In the genomic region with DNA sequence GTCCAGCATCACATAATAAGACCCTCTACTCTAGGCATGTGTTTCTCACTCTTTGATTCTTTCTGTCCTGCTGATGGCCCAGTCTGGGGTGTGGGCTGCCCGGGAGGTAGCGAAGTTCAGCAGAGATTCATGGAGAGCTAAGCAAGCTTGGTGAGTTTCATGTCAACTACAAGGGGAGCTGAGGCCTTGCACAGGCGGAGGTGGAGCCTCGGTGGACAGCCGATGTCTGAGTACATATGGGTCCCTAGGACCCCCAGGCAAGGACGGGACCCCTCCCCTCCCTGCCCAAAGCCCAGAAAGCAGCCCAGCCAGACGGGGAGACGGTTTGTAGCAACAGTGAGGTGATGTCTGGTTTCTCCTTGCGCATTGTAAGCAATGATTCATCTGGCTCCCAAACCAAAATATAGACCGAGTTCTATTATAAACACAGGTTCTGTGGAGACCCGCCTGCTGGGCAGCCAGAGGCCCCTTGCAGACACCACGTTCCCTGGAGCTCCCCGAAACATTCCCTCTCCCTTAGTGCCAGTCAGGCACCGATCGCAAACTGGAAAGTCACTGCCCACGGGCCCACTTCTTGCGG, we compare ENCODE assay signal across 19 cellular contexts. TPM values are rescaled to one million over a fixed set of nuclear protein-coding genes. Genes with fewer than 3 reads are reported as not detected.
DNase-seq lines count a peak whose midpoint lies in the region; ATAC-seq, FAIRE-seq and TF ChIP-seq lines count a peak whose summit lies in the region.
"Had no signal": no experiment of that assay in that cellular context is flagged by ENCODE, and none has a peak within 500 bp of the region (broad histone marks: within the 10 kb centered on the region; RNA-seq: fewer than 3 reads in every experiment).

No MANE protein-coding gene starts in this region.

- no peaks in the 10 kb centered on the region for H3K79me2 ChIP-seq in HepG2 (ENCODE audit: insufficient read depth, low read length)

- H3K9me3 Mint-ChIP-seq in endodermal cell (no peaks in the 10 kb centered on the region), mesothelial cell of epicardium (no peaks in the 10 kb centered on the region)
- H3K9me3 Mint-ChIP-seq: CD4-positive, alpha-beta memory T cell; HFFc6 had no signal

- H3K9ac ChIP-seq in HepG2 (ENCODE audit: insufficient read depth, low read depth, low read length) (no peak overlapping the region), endodermal cell (ENCODE audit: extremely low read depth, low read length, poor library complexity, severe bottlenecking) (no peak overlapping the region)

- H3K4me3 Mint-ChIP-seq in endodermal cell (no peak overlapping the region), mesothelial cell of epicardium (no peak overlapping the region)
- H3K4me3 Mint-ChIP-seq: B cell; CD4-positive, alpha-beta memory T cell; HFFc6 had no signal

- no peaks in the 10 kb centered on the region for H3K9me3 ChIP-seq in HepG2 (ENCODE audit: low read length)
- H3K9me3 ChIP-seq in right lobe of liver: no peaks in the 10 kb centered on the region
- no peaks in the 10 kb centered on the region for H3K9me3 ChIP-seq in endodermal cell (ENCODE audit: control insufficient read depth, low read length)
- no peaks in the 10 kb centered on the region for H3K9me3 ChIP-seq in thoracic aorta
- H3K9me3 ChIP-seq in SJCRH30 (replicated peaks): no peaks in the 10 kb centered on the region

- H3K36me3 Mint-ChIP-seq in endodermal cell (ENCODE audit: low read depth) (peaks cover 10% of the 10 kb centered on the region), mesothelial cell of epicardium (peaks cover 19% of the 10 kb centered on the region)
- H3K36me3 Mint-ChIP-seq: CD4-positive, alpha-beta memory T cell had no signal

- H3K27ac ChIP-seq in HepG2 (ENCODE audit: extremely low read length, insufficient read depth, low read length) (no peak overlapping the region), right lobe of liver (no peak overlapping the region), endodermal cell (ENCODE audit: low read depth, low read length) (no peak overlapping the region), thoracic aorta (peak overlapping the region; percentile 50 to 54), SJCRH30 (no peak overlapping the region)

- no peak for TF ChIP-seq RAD21 in HepG2 (CRISPR knock-in tag; IDR thresholded peaks at IDR 0.05)

- ATAC-seq in HepG2: no peak
- no peak for ATAC-seq in right lobe of liver
- no peak for ATAC-seq in thoracic aorta (ENCODE audit: insufficient number of reproducible peaks, low FRiP score, low read depth)
- no peak for ATAC-seq in GM21423 (IDR thresholded peaks at IDR 0.05; ENCODE audit: unreplicated experiment)

- H3K36me3 ChIP-seq in HepG2 (replicated peaks in 1 of 2; ENCODE audit: control insufficient read depth in 1 of 2, insufficient read depth in 2 of 2, low read length in 2 of 2): peaks cover 63 to 100% of the 10 kb centered on the region in 2 experiments
- H3K36me3 ChIP-seq in right lobe of liver: no peaks in the 10 kb centered on the region
- peaks cover 83% of the 10 kb centered on the region for H3K36me3 ChIP-seq in endodermal cell (ENCODE audit: control insufficient read depth, insufficient read depth, low read length)
- peaks cover 2% of the 10 kb centered on the region for H3K36me3 ChIP-seq in thoracic aorta
- peaks cover 2% of the 10 kb centered on the region; the same call in 1 of the 2 replicates for H3K36me3 ChIP-seq in SJCRH30

- POLR2A ChIA-PET in HepG2 (lab: Yijun Ruan, JAX): interaction anchor here (1.5 kb wide), 1 partner anchor 26 kb away, joined by 5 read pairs; no protein-coding TSS in a partner anchor

- TF ChIP-seq CTCF in HepG2 (CRISPR knock-in tag; IDR thresholded peaks at IDR 0.05): no peak
- no peak for TF ChIP-seq CTCF in right lobe of liver (IDR thresholded peaks at IDR 0.05)
- no peak for TF ChIP-seq CTCF in endodermal cell (conservative IDR thresholded peaks at IDR 0.05)
- no peak for TF ChIP-seq CTCF in mesothelial cell of epicardium (IDR thresholded peaks at IDR 0.05; ENCODE audit: unreplicated experiment)
- no peak for TF ChIP-seq CTCF in thoracic aorta (IDR thresholded peaks at IDR 0.05)

- no peak for TF ChIP-seq POLR2A in HepG2 (IDR thresholded peaks at IDR 0.05; ENCODE audit: insufficient read depth in 1 of 2, low read depth in 2 of 2, low read length in 2 of 2)
- no peak for TF ChIP-seq POLR2A in right lobe of liver (IDR thresholded peaks at IDR 0.05)

- DNase-seq in HepG2 (ENCODE audit: low spot score): no peak
- no peak for DNase-seq in right lobe of liver
- DNase-seq in endodermal cell: no peak
- DNase-seq in mesothelial cell of epicardium (ENCODE audit: low spot score in 2 of 2, unreplicated experiment in 2 of 2): no peak
- DNase-seq in thoracic aorta (ENCODE audit: low spot score): no peak
- DNase-seq in SJCRH30: no peak
- DNase-seq in DMS53 (lab: John Stamatoyannopoulos, UW): no peak
- DNase-seq: ACHN; C1 segment of cervical spinal cord; CD4-positive, alpha-beta memory T cell; DMS79 treated with DMSO at 0.1 percent for 48 hours; EL; HCEC 1CT; HFFc6 had no signal

- no peak overlapping the region for H3K4me3 ChIP-seq in HepG2 (replicated peaks in 1 of 3; ENCODE audit: insufficient read depth in 1 of 3, low read depth in 2 of 3, low read length in 3 of 3)
- no peak overlapping the region for H3K4me3 ChIP-seq in right lobe of liver
- no peak overlapping the region for H3K4me3 ChIP-seq in endodermal cell (ENCODE audit: low read length)
- no peak overlapping the region for H3K4me3 ChIP-seq in thoracic aorta
- H3K4me3 ChIP-seq in SJCRH30: no peak overlapping the region

- intact Hi-C loops in HepG2 (cut with micrococcal nuclease; ENCODE audit: unreplicated experiment): no loop called here
- intact Hi-C loops in right lobe of liver (cut with DNase I): no loop called here

- H4K20me1 ChIP-seq in HepG2 (ENCODE audit: insufficient read depth, low read length): peaks cover 6% of the 10 kb centered on the region; the same call in 1 of the 2 replicates

- 97% methylated on average over 13 of the region's 17 CpGs for WGBS in HepG2 (ENCODE audit: low lambda C conversion rate)
- WGBS in right lobe of liver (ENCODE audit: insufficient coverage, low coverage, low lambda C conversion rate, missing lambda C conversion rate): 88% methylated on average over 6 of the region's 17 CpGs
- WGBS in endodermal cell (ENCODE audit: insufficient coverage in 1 of 2, insufficient read length in 1 of 2), 2 experiments: 93 to 94% methylated on average over 12 to 17 of the region's 17 CpGs

- no peak for FAIRE-seq in HepG2 (lab: Jason Lieb, UNC)
- FAIRE-seq: G401.6, GM12891, HTR-8/SVneo had no signal

- H3K4me1 Mint-ChIP-seq in endodermal cell (no peaks in the 10 kb centered on the region), mesothelial cell of epicardium (peaks cover 57% of the 10 kb centered on the region)
- H3K4me1 Mint-ChIP-seq: B cell; CD4-positive, alpha-beta memory T cell had no signal

- H3K4me2 ChIP-seq in HepG2 (ENCODE audit: low read depth, low read length): no peak overlapping the region

- no peak overlapping the region for H2AFZ ChIP-seq in HepG2 (ENCODE audit: low read length)

- no TSS peak for BruUV-seq in HepG2 (replicated peaks; lab: Mats Ljungman, UMichigan)

- H3K27me3 ChIP-seq in HepG2 (ENCODE audit: control insufficient read depth in 1 of 2, insufficient read depth in 2 of 2, low read length in 2 of 2): no peaks in the 10 kb centered on the region
- no peaks in the 10 kb centered on the region for H3K27me3 ChIP-seq in right lobe of liver
- no peaks in the 10 kb centered on the region for H3K27me3 ChIP-seq in endodermal cell (ENCODE audit: control insufficient read depth, insufficient read depth, low read length, poor library complexity, severe bottlenecking)
- H3K27me3 ChIP-seq in thoracic aorta (replicated peaks; ENCODE audit: insufficient read depth): no peaks in the 10 kb centered on the region
- no peaks in the 10 kb centered on the region for H3K27me3 ChIP-seq in SJCRH30

- H3K27me3 Mint-ChIP-seq in endodermal cell (ENCODE audit: insufficient read depth): no peaks in the 10 kb centered on the region
- H3K27me3 Mint-ChIP-seq in mesothelial cell of epicardium (ENCODE audit: low read depth): no peaks in the 10 kb centered on the region
- H3K27me3 Mint-ChIP-seq: CD4-positive, alpha-beta memory T cell had no signal

- H3K4me1 ChIP-seq in HepG2 (ENCODE audit: insufficient read depth, low read length): peaks cover 20% of the 10 kb centered on the region
- no peaks in the 10 kb centered on the region for H3K4me1 ChIP-seq in right lobe of liver
- no peaks in the 10 kb centered on the region for H3K4me1 ChIP-seq in endodermal cell (ENCODE audit: control insufficient read depth, insufficient read depth, low read length)
- H3K4me1 ChIP-seq in thoracic aorta (ENCODE audit: control insufficient read depth in 1 of 2, low read depth in 2 of 2): peaks cover 14 to 61% of the 10 kb centered on the region in 2 donors
- H3K4me1 ChIP-seq in SJCRH30: peaks cover 11% of the 10 kb centered on the region

- in situ Hi-C loops in HepG2 (cut with HindIII; ENCODE audit: extremely low pct_ligation_motif_present, low pct_unique_long_range_greater_than_20kb): no loop called here

- H3K27ac Mint-ChIP-seq in endodermal cell (peak overlapping the region; percentile 50), mesothelial cell of epicardium (peak overlapping the region; percentile 15)
- H3K27ac Mint-ChIP-seq: B cell, HFFc6 had no signal

- TF ChIP-seq EP300 in HepG2 (IDR thresholded peaks at IDR 0.05; ENCODE audit: low read depth in 2 of 2, low read length in 2 of 2) (no peak), HepG2 (CRISPR knock-in tag; IDR thresholded peaks at IDR 0.05; ENCODE audit: borderline replicate concordance) (no peak)

- CTCF ChIA-PET in HepG2 (lab: Yijun Ruan, JAX; ENCODE audit: low intra/inter-chr PET ratio, low total read pairs): no interaction called here

RNA-seq across cellular contexts. Expression of a gene that starts 45.5 kb away (rescaled TPM):
- total RNA-seq in HepG2 (2016; rRNA removed; fragmentation: Illumina TruSeq; extraction: Trizol) (13.1 and 71.3 TPM in 2 replicates), right lobe of liver (10 to 100 TPM; 11.8 to 51.9 (median 29.3) TPM), endodermal cell (10 to 100 TPM; 43.8 to 69.5 TPM), mesothelial cell of epicardium (126 to 138 TPM (median 129 TPM) in 3 replicates), thoracic aorta (10 to 100 TPM; 18.5 to 57.1 TPM)
- total RNA-seq in HepG2 (2016; cell fraction: cytosol; rRNA removed; fragmentation: Illumina TruSeq; extraction: Trizol; ENCODE audit: low read depth): 24.4 and 27.4 TPM in 2 replicates
- total RNA-seq in HepG2 (2016; cell fraction: insoluble cytoplasmic fraction; rRNA removed; fragmentation: Illumina TruSeq; extraction: Trizol): 11.3 and 76.4 TPM in 2 replicates
- 17.0 and 18.6 TPM in 2 replicates for total RNA-seq in HepG2 (2016; cell fraction: membrane; rRNA removed; fragmentation: Illumina TruSeq; extraction: Trizol)
- 127 and 145 TPM in 2 replicates for total RNA-seq in HepG2 (2016; cell fraction: nucleus; rRNA removed; fragmentation: Illumina TruSeq; extraction: Trizol)
- polyA plus RNA-seq in HepG2 (2011; rRNA removed): 89.1 and 105 TPM in 2 replicates
- 8.5 and 16.4 TPM in 2 replicates for polyA plus RNA-seq in HepG2 (2011; cell fraction: cytosol; rRNA removed)
- polyA plus RNA-seq in HepG2 (2011; cell fraction: nucleus; rRNA removed): 1,276 and 1,843 TPM in 2 replicates
- 63.8 and 83.6 TPM in 2 replicates for polyA plus RNA-seq in HepG2 (2012)
- 2.0 and 2.7 TPM in 2 replicates for polyA plus RNA-seq in HepG2 (2016; cell fraction: cytosol; fragmentation: Illumina TruSeq; extraction: Trizol; ENCODE audit: low read depth)
- polyA plus RNA-seq in HepG2 (2016; cell fraction: insoluble cytoplasmic fraction; fragmentation: Illumina TruSeq; extraction: Trizol; ENCODE audit: low read depth): 13.5 and 15.6 TPM in 2 replicates
- polyA plus RNA-seq in HepG2 (2016; cell fraction: membrane; fragmentation: Illumina TruSeq; extraction: Trizol; ENCODE audit: low read depth): 4.3 and 4.5 TPM in 2 replicates
- 665 and 720 TPM in 2 replicates for polyA plus RNA-seq in HepG2 (2016; cell fraction: nucleus; fragmentation: Illumina TruSeq; extraction: Trizol; ENCODE audit: insufficient read depth, low read depth)
- 11.6 and 59.4 TPM in 2 replicates for polyA minus RNA-seq in HepG2 (2011; rRNA and poly(A)+ RNA removed; ENCODE audit: low replicate concordance)
- polyA minus RNA-seq in HepG2 (2011; cell fraction: cytosol; rRNA and poly(A)+ RNA removed): 5.5 and 10.9 TPM in 2 replicates
- 155 and 169 TPM in 2 replicates for polyA minus RNA-seq in HepG2 (2011; cell fraction: nucleus; rRNA and poly(A)+ RNA removed)
- polyA plus RNA-seq in endodermal cell (2013, experiment 1 of 2): 27.0 TPM
- polyA plus RNA-seq in endodermal cell (2013, experiment 2 of 2): 29.4 TPM
- total RNA-seq in SJCRH30 (2014; rRNA removed; shearing (Covaris generic)): 13.0 and 18.6 TPM in 2 replicates
- polyA plus RNA-seq: CD4-positive, alpha-beta memory T cell had no signal

Comparison
In these comparisons a context has a peak if more than half of its experiments do, and no peak if none do; other contexts are left out.
1. H3K27ac ChIP-seq: peak in thoracic aorta (2 of 2); none in HepG2 (single experiment), right lobe of liver (0 of 3), endodermal cell (single experiment) and SJCRH30 (single experiment).